ENCODE assay signal across 2 cellular contexts in the genomic region with DNA sequence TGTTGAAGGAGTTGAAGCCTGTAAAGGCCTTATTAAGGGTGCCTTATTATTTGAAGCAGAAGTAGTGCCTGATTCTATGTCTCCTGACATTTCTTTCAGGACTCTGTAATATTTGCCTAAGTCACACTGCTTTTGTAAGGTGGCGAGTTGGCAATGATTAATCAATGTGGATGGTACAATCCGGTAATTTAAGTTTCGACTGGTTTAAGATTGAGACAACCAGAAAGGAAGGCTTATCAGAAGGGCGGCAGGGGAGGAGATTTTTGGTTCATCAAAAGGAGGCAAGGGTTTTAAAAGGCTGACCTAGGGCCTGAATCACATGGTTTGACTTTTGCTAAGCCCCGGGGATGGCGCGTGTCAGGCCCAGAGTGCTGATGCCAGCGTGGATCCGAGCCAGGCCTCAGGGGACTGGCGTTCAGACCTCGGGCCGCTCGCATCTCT.
TF ChIP-seq lines count a peak whose summit lies in the region.

No MANE protein-coding gene starts in this region.

TF ChIP-seq in SK-N-SH, 30 proteins besides CTCF, POLR2A, EP300 and RAD21:
- TF ChIP-seq REST (IDR thresholded peaks at IDR 0.05; ENCODE audit: low read depth, low read length) (no peak), FOXM1 (IDR thresholded peaks at IDR 0.05; ENCODE audit: low read depth) (no peak)

TF ChIP-seq in SK-N-SH treated with all-trans-retinoic acid at 6 μM for 48 hours, 23 proteins besides CTCF, POLR2A, EP300 and RAD21 (continued from another document):
- TF ChIP-seq CREB5 (CRISPR knock-in tag; IDR thresholded peaks at IDR 0.05; ENCODE audit: low read depth) (no peak), BACH2 (CRISPR knock-in tag; IDR thresholded peaks at IDR 0.05; ENCODE audit: borderline replicate concordance) (no peak), ZNF70 (CRISPR knock-in tag; IDR thresholded peaks at IDR 0.05) (no peak), CSRNP3 (CRISPR knock-in tag; IDR thresholded peaks at IDR 0.05) (no peak), ARNTL (CRISPR knock-in tag; IDR thresholded peaks at IDR 0.05; ENCODE audit: borderline replicate concordance, low read depth) (no peak), TOX (CRISPR knock-in tag; IDR thresholded peaks at IDR 0.05; ENCODE audit: borderline replicate concordance) (no peak), ZFP3 (CRISPR knock-in tag; IDR thresholded peaks at IDR 0.05) (no peak)
- TF ChIP-seq, protein P1, sequence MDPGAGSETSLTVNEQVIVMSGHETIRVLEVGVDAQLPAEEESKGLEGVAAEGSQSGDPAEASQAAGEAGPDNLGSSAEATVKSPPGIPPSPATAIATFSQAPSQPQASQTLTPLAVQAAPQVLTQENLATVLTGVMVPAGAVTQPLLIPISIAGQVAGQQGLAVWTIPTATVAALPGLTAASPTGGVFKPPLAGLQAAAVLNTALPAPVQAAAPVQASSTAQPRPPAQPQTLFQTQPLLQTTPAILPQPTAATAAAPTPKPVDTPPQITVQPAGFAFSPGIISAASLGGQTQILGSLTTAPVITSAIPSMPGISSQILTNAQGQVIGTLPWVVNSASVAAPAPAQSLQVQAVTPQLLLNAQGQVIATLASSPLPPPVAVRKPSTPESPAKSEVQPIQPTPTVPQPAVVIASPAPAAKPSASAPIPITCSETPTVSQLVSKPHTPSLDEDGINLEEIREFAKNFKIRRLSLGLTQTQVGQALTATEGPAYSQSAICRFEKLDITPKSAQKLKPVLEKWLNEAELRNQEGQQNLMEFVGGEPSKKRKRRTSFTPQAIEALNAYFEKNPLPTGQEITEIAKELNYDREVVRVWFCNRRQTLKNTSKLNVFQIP (CRISPR knock-in tag; IDR thresholded peaks at IDR 0.05; ENCODE audit: borderline replicate concordance, low read depth) = no peak
